ENCODE assay signal across 8 cellular contexts in genomic region chr1:25245809-25246599, GRCh38. TPM values are rescaled to one million over a fixed set of nuclear protein-coding genes. Genes with fewer than 3 reads are reported as not detected.
DNase-seq lines count a peak whose midpoint lies in the region; ATAC-seq, FAIRE-seq and TF ChIP-seq lines count a peak whose summit lies in the region.

No MANE protein-coding gene starts in this region.

- peaks cover 2% of the 10 kb centered on the region for H3K27me3 Mint-ChIP-seq in nephron progenitor cell (ENCODE audit: low read depth, poor library complexity)

- peaks cover 5% of the 10 kb centered on the region for H3K4me1 ChIP-seq in SJSA1 (replicated peaks)
- peaks cover 32 to 52% (median 43%) of the 10 kb centered on the region in 4 donors for H3K4me1 ChIP-seq in esophagus muscularis mucosa

- no peak for DNase-seq in GM18507 (ENCODE audit: extremely low spot score, insufficient read length, low read depth)
- DNase-seq in SJSA1 (ENCODE audit: low read depth in 1 of 2, low spot score in 2 of 2): peak; percentile 14 to 24
- DNase-seq in esophagus muscularis mucosa (ENCODE audit: extremely low spot score): no peak
- no peak for DNase-seq in nephron progenitor cell
- no peak for DNase-seq in Ammon's horn (ENCODE audit: low spot score)
- no peak for DNase-seq in mesenteric fat pad (ENCODE audit: low spot score)

- H3K27ac Mint-ChIP-seq in nephron progenitor cell: peak overlapping the region; percentile 66

- H3K27me3 ChIP-seq in SJSA1 (replicated peaks): no peaks in the 10 kb centered on the region
- peaks cover 0 to 3% (median 0%) of the 10 kb centered on the region in 4 donors for H3K27me3 ChIP-seq in esophagus muscularis mucosa

- no peaks in the 10 kb centered on the region for H3K9me3 Mint-ChIP-seq in nephron progenitor cell

- no peaks in the 10 kb centered on the region for H3K9me3 ChIP-seq in SJSA1 (replicated peaks)
- H3K9me3 ChIP-seq in esophagus muscularis mucosa: no peaks in the 10 kb centered on the region

- intact Hi-C loops in esophagus muscularis mucosa (cut with DNase I): loop anchor here (5.0 to 10.0 kb wide), 2 partner anchors 91 to 559 kb away; partner anchors contain the start of genes SELENON and TMEM50A

- TF ChIP-seq EP300 in esophagus muscularis mucosa (IDR thresholded peaks at IDR 0.05): no peak

- TF ChIP-seq POLR2A in esophagus muscularis mucosa (IDR thresholded peaks at IDR 0.05; ENCODE audit: low read depth): no peak

- H3K4me1 Mint-ChIP-seq in nephron progenitor cell: peaks cover 31% of the 10 kb centered on the region

- H3K36me3 ChIP-seq in SJSA1 (peaks cover 62% of the 10 kb centered on the region), esophagus muscularis mucosa (peaks cover 30 to 45% (median 41%) of the 10 kb centered on the region in 4 donors)

- peak overlapping the region; percentile 95 for H3K4me3 Mint-ChIP-seq in nephron progenitor cell

- ATAC-seq in GM21360 (IDR thresholded peaks at IDR 0.05; ENCODE audit: unreplicated experiment): no peak

- H3K27ac ChIP-seq in 22Rv1: peak overlapping the region; percentile 97
- H3K27ac ChIP-seq in SJSA1: peak overlapping the region; percentile 87
- H3K27ac ChIP-seq in esophagus muscularis mucosa (replicated peaks in 1 of 4): peak overlapping the region; percentile 99 to 100 (median 99)

- H3K4me3 ChIP-seq in SJSA1 (peak overlapping the region; percentile 80), esophagus muscularis mucosa (peak overlapping the region; percentile 84 to 91 (median 88))

- peaks cover 35% of the 10 kb centered on the region for H3K36me3 Mint-ChIP-seq in nephron progenitor cell (ENCODE audit: low read depth)

- WGBS in esophagus muscularis mucosa: 32% methylated on average over 29 of the region's 30 CpGs

- FAIRE-seq in GM18507 (lab: Jason Lieb, UNC): peak; percentile 18

- TF ChIP-seq CTCF in 22Rv1 (IDR thresholded peaks at IDR 0.05): no peak
- no peak for TF ChIP-seq CTCF in esophagus muscularis mucosa (IDR thresholded peaks at IDR 0.05)
- TF ChIP-seq CTCF in nephron progenitor cell (IDR thresholded peaks at IDR 0.05): no peak

RNA-seq across cellular contexts. Expression of gene RSRP1, which starts 1.2 kb away (rescaled TPM):
- 34.5 and 39.0 TPM in 2 replicates for total RNA-seq in SJSA1 (2014; rRNA removed; shearing (Covaris generic))
- total RNA-seq in esophagus muscularis mucosa: 10 to 100 TPM; 33.7 to 75.2 (median 52.5) TPM
- 44.1 TPM for total RNA-seq in mesenteric fat pad

RNA-seq across cellular contexts. Expression of gene SYF2, which starts 13.7 kb away (rescaled TPM):
- 34.0 and 49.7 TPM in 2 replicates for total RNA-seq in SJSA1 (2014; rRNA removed; shearing (Covaris generic))
- total RNA-seq in esophagus muscularis mucosa: 10 to 100 TPM; 56.9 to 76.7 (median 65.2) TPM
- total RNA-seq in mesenteric fat pad: 31.9 TPM

RNA-seq across cellular contexts. Expression of gene RHD, which starts 26.3 kb away (rescaled TPM):
- total RNA-seq in SJSA1 (2014; rRNA removed; shearing (Covaris generic)): not detected in 2 replicates
- not detected for total RNA-seq in esophagus muscularis mucosa
- not detected for total RNA-seq in mesenteric fat pad

Comparison
In these comparisons a context has a peak if more than half of its experiments do, and no peak if none do; other contexts are left out.
1. DNase-seq: peak in SJSA1 (2 of 2); none in GM18507 (single experiment), esophagus muscularis mucosa (single experiment), nephron progenitor cell (single experiment), Ammon's horn (single experiment) and mesenteric fat pad (single experiment).
2. Peak in every context shown above with its lines, with median percentiles within 50 percentile points of each other: H3K27ac ChIP-seq.